Comparison of ENCODE assay signal across 7 cellular contexts in genomic region chr2:96264656-96265348, GRCh38. TPM values are rescaled to one million over a fixed set of nuclear protein-coding genes. Genes with fewer than 3 reads are reported as not detected.
DNase-seq lines count a peak whose midpoint lies in the region; ATAC-seq, FAIRE-seq and TF ChIP-seq lines count a peak whose summit lies in the region.

No MANE protein-coding gene starts in this region.

- FAIRE-seq in kidney (lab: Jason Lieb, UNC) = no peak

- H3K9ac ChIP-seq in kidney (ENCODE audit: low read length in 2 of 2) = peak overlapping the region; percentile 68 to 93

- no peaks in the 10 kb centered on the region for H3K9me3 ChIP-seq in kidney (ENCODE audit: control insufficient read depth in 1 of 2, low read length in 2 of 2)

- peak; percentile 74 for TF ChIP-seq CTCF in brain microvascular endothelial cell (IDR thresholded peaks at IDR 0.05; ENCODE audit: low read depth, low read length, missing control alignments)
- no peak for TF ChIP-seq CTCF in kidney (IDR thresholded peaks at IDR 0.05; ENCODE audit: borderline replicate concordance, extremely low read depth, insufficient read depth)

- H3K4me1 ChIP-seq in kidney (ENCODE audit: control insufficient read depth in 1 of 2, insufficient read depth in 1 of 2, low read depth in 1 of 2, low read length in 2 of 2) = peaks cover 41 to 45% of the 10 kb centered on the region in 2 donors

- no peaks in the 10 kb centered on the region for H3K9me3 Mint-ChIP-seq in stimulated activated naive B cell treated with anti-CD40 and anti-IgM and Interleukin-4, amounts not matched to agents 10 μg/mL and 1 μg/mL and 100 μg/mL, for 72 hours

- ATAC-seq in HG03097 (IDR thresholded peaks at IDR 0.05; ENCODE audit: low FRiP score, unreplicated experiment) (peak; percentile 21), GM19463 (IDR thresholded peaks at IDR 0.05; ENCODE audit: unreplicated experiment) (no peak)
- peak; percentile 5 to 9 for ATAC-seq in stimulated activated naive B cell treated with anti-CD40 and anti-IgM and Interleukin-4, amounts not matched to agents 10 μg/mL and 1 μg/mL and 100 μg/mL, for 72 hours (replicated peaks)

- H3K27me3 ChIP-seq in brain microvascular endothelial cell (replicated peaks) = no peaks in the 10 kb centered on the region

- no peaks in the 10 kb centered on the region for H3K27me3 Mint-ChIP-seq in stimulated activated naive B cell treated with anti-CD40 and anti-IgM and Interleukin-4, amounts not matched to agents 10 μg/mL and 1 μg/mL and 100 μg/mL, for 72 hours

- peak overlapping the region; percentile 86 for H3K27ac Mint-ChIP-seq in stimulated activated naive B cell treated with anti-CD40 and anti-IgM and Interleukin-4, amounts not matched to agents 10 μg/mL and 1 μg/mL and 100 μg/mL, for 72 hours

- H3K36me3 ChIP-seq in brain microvascular endothelial cell (replicated peaks) = peaks cover 14% of the 10 kb centered on the region
- peaks cover 17 to 24% of the 10 kb centered on the region in 2 donors for H3K36me3 ChIP-seq in kidney (ENCODE audit: control insufficient read depth in 1 of 2, insufficient read depth in 2 of 2, low read length in 2 of 2)

- H3K27ac ChIP-seq in brain microvascular endothelial cell = no peak overlapping the region
- peak overlapping the region; percentile 95 for H3K27ac ChIP-seq in kidney (ENCODE audit: low read depth in 2 of 2, low read length in 2 of 2)

- intact Hi-C loops in kidney (cut with DNase I) = no loop called here

- H3K4me3 Mint-ChIP-seq in stimulated activated naive B cell treated with anti-CD40 and anti-IgM and Interleukin-4, amounts not matched to agents 10 μg/mL and 1 μg/mL and 100 μg/mL, for 72 hours = peak overlapping the region; percentile 87 to 95

- H3K36me3 Mint-ChIP-seq in stimulated activated naive B cell treated with anti-CD40 and anti-IgM and Interleukin-4, amounts not matched to agents 10 μg/mL and 1 μg/mL and 100 μg/mL, for 72 hours = peaks cover 23 to 41% of the 10 kb centered on the region in 2 donors

- DNase-seq in GF-D8 (lab: John Stamatoyannopoulos, UW) (peak; percentile 3), RKO (ENCODE audit: low spot score) (peak; percentile 62), brain microvascular endothelial cell (peak; percentile 46), kidney (peak; percentile 89)
- peak; percentile 22 for DNase-seq in stimulated activated naive B cell treated with anti-CD40 and anti-IgM and Interleukin-4, amounts not matched to agents 10 μg/mL and 1 μg/mL and 100 μg/mL, for 72 hours

- peaks cover 32 to 66% of the 10 kb centered on the region in 2 donors for H3K4me1 Mint-ChIP-seq in stimulated activated naive B cell treated with anti-CD40 and anti-IgM and Interleukin-4, amounts not matched to agents 10 μg/mL and 1 μg/mL and 100 μg/mL, for 72 hours

- H3K4me3 ChIP-seq in brain microvascular endothelial cell (ENCODE audit: low read depth, low read length) = peak overlapping the region; percentile 93
- peak overlapping the region; percentile 72 to 90 for H3K4me3 ChIP-seq in kidney (ENCODE audit: low read length in 2 of 2)

- in situ Hi-C loops in brain microvascular endothelial cell (cut with HindIII; ENCODE audit: low pct_ligation_motif_present, low sequenced_read_pairs) = no loop called here

RNA-seq across cellular contexts. Expression of gene TMEM127, which starts 1.0 kb away (rescaled TPM):
- 72.3 TPM for total RNA-seq in kidney
- polyA plus RNA-seq in kidney (ENCODE audit: insufficient read depth, low read depth, low replicate concordance) = 37.4 TPM

RNA-seq across cellular contexts. Expression of gene CIAO1, which starts 1.2 kb away (rescaled TPM):
- 63.0 TPM for total RNA-seq in kidney
- polyA plus RNA-seq in kidney (ENCODE audit: insufficient read depth, low read depth, low replicate concordance) = 48.2 TPM

RNA-seq across cellular contexts. Expression of gene SNRNP200, which starts 40.5 kb away (rescaled TPM):
- total RNA-seq in kidney = 118 TPM
- 46.7 TPM for polyA plus RNA-seq in kidney (ENCODE audit: insufficient read depth, low read depth, low replicate concordance)

RNA-seq across cellular contexts. Expression of gene STARD7, which starts 56.2 kb away (rescaled TPM):
- total RNA-seq in kidney = 112 TPM
- 96.6 TPM for polyA plus RNA-seq in kidney (ENCODE audit: insufficient read depth, low read depth, low replicate concordance)

Comparison
In these comparisons a context has a peak if more than half of its experiments do, and no peak if none do; other contexts are left out.
1. DNase-seq: peak in every context shown above with its lines; median percentile 89 in kidney; 62 in RKO; 46 in brain microvascular endothelial cell; 22 in stimulated activated naive B cell treated with anti-CD40 and anti-IgM and Interleukin-4, amounts not matched to agents 10 μg/mL and 1 μg/mL and 100 μg/mL, for 72 hours; 3 in GF-D8.